17 cellular contexts compared by ENCODE assay signal in the genomic region with DNA sequence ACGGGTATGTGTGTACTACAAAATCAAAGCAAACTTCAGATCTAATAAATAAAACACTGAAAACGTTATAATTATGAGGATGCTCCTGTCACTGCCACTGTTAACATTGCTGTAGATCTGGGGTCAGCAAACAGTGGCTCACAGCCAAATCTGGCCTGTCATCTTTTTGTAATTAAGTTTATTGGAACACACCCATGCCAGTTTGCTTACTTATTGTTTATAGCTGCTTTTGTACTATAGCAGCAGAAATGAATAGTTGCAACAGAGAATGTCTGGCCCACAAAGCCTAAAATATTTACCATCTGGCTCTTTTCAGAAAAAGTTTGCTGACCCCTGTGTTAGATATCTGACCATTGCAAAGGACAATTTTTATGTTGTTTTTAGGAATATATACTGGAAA.
"Had no signal": no experiment of that assay in that cellular context is flagged by ENCODE, and none has a peak within 500 bp of the region (broad histone marks: within the 10 kb centered on the region; RNA-seq: fewer than 3 reads in every experiment).

No MANE protein-coding gene starts in this region.

- H3K27me3 ChIP-seq: brain microvascular endothelial cell, esophagus muscularis mucosa, gastrocnemius medialis, ovary, spleen, suprapubic skin had no signal

- H3K27ac ChIP-seq: brain microvascular endothelial cell, coronary artery, ovary, spleen, suprapubic skin, WERI-Rb-1 had no signal

- H3K4me3 ChIP-seq: coronary artery, esophagus muscularis mucosa, gastrocnemius medialis, lung, ovary, spleen, suprapubic skin had no signal

- H3K9me3 ChIP-seq: gastrocnemius medialis, suprapubic skin had no signal

- H3K36me3 ChIP-seq: ovary had no signal

- H3K4me1 ChIP-seq: spleen, suprapubic skin had no signal

- ATAC-seq: activated CD4-positive, alpha-beta T cell treated with anti-CD3 and anti-CD28 coated beads for 36 hours; activated naive CD4-positive, alpha-beta T cell treated with anti-CD3 and anti-CD28 coated beads, Interleukin-2, amount 50 U/mL, for 72 hours; activated T-cell treated with anti-CD3 and anti-CD28 coated beads, Interleukin-2, amount 50 U/mL, for 4 hours; gastrocnemius medialis; sciatic nerve had no signal

- DNase-seq: activated CD4-positive, alpha-beta memory T cell treated with anti-CD3 and anti-CD28 coated beads, Interleukin-2, amount 10 ng/mL, durations not matched to agents 7 days and 5 days; activated CD4-positive, alpha-beta T cell treated with anti-CD3 and anti-CD28 coated beads for 36 hours; activated effector memory CD4-positive, alpha-beta T cell treated with anti-CD3 and anti-CD28 coated beads, Interleukin-2, amount 50 U/mL, for 16 hours; activated T-cell treated with anti-CD3 and anti-CD28 coated beads, Interleukin-2, amount 50 U/mL, for 4 hours; amygdala; brain microvascular endothelial cell; gastrocnemius medialis; ovary; spleen; trophoblast cell; WERI-Rb-1 had no signal
